Comparison of ENCODE assay signal across 1 cellular context in the genomic region with DNA sequence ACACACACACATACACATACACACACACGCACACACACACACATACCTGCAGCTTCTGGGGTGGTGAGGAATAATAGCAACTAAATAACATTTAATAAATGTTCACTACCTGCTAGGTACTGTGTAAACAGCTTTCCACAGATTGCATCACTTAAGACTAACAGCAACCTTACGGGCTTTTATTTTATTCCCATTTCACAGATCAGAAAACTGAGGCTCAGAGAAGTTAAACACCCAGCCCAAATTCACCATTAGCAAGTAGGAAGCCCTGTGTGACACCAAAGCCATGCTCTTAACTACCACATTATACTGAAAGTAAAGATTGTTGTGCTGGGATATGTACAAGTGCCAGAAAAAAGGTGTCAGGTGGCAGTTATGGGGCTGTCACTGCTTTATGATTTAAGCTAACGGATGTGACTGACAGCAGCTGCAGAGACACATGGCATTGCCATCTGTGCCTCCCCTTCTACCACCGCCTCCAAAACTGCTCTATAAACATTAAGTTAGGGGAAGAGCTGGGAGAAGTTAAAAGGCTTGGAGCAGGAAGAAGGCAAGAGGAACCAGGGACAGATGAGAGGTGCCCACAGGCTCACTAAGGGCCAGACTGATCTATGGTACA.
A peak's percentile ranks its signal among the peaks of the same experiment; 100 is the strongest.
TF ChIP-seq lines count a peak whose summit lies in the region.

No MANE protein-coding gene starts in this region.

TF ChIP-seq in H1, 55 proteins besides CTCF, POLR2A, EP300 and RAD21:
- no peak for TF ChIP-seq POU5F1 (IDR thresholded peaks at IDR 0.05; ENCODE audit: low read depth, low read length)
- peak; percentile 70; the same call in 1 of the 2 replicates for TF ChIP-seq KDM1A (IDR thresholded peaks at IDR 0.05; ENCODE audit: borderline replicate concordance, low read length)
TF ChIP-seq in H1: peak in this region for 1.
